In the genomic region with DNA sequence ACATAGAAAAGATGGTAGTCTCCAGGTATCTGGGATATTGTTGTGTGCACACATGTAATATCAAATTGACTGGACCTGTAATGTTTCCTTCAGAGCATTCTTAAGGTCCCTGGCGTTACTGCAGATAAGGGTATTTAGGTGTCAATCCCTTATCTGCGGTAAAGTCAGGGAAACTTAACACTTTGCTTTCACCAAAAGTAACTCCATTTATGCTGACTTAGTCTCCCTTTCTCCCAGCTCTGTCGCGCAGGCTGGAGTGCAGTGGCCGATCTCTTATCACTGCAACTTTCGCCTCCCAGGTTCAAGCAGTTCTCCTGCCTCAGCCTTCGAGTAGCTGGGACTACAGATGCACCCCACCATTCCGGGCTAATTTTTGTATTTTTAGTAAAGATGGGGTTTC, we compare ENCODE assay signal across 1 cellular context.
TF ChIP-seq lines count a peak whose summit lies in the region.

No MANE protein-coding gene starts in this region.

TF ChIP-seq in GM23338, 12 proteins besides CTCF, POLR2A, EP300 and RAD21 (continued from another document):
- TF ChIP-seq, protein P1, sequence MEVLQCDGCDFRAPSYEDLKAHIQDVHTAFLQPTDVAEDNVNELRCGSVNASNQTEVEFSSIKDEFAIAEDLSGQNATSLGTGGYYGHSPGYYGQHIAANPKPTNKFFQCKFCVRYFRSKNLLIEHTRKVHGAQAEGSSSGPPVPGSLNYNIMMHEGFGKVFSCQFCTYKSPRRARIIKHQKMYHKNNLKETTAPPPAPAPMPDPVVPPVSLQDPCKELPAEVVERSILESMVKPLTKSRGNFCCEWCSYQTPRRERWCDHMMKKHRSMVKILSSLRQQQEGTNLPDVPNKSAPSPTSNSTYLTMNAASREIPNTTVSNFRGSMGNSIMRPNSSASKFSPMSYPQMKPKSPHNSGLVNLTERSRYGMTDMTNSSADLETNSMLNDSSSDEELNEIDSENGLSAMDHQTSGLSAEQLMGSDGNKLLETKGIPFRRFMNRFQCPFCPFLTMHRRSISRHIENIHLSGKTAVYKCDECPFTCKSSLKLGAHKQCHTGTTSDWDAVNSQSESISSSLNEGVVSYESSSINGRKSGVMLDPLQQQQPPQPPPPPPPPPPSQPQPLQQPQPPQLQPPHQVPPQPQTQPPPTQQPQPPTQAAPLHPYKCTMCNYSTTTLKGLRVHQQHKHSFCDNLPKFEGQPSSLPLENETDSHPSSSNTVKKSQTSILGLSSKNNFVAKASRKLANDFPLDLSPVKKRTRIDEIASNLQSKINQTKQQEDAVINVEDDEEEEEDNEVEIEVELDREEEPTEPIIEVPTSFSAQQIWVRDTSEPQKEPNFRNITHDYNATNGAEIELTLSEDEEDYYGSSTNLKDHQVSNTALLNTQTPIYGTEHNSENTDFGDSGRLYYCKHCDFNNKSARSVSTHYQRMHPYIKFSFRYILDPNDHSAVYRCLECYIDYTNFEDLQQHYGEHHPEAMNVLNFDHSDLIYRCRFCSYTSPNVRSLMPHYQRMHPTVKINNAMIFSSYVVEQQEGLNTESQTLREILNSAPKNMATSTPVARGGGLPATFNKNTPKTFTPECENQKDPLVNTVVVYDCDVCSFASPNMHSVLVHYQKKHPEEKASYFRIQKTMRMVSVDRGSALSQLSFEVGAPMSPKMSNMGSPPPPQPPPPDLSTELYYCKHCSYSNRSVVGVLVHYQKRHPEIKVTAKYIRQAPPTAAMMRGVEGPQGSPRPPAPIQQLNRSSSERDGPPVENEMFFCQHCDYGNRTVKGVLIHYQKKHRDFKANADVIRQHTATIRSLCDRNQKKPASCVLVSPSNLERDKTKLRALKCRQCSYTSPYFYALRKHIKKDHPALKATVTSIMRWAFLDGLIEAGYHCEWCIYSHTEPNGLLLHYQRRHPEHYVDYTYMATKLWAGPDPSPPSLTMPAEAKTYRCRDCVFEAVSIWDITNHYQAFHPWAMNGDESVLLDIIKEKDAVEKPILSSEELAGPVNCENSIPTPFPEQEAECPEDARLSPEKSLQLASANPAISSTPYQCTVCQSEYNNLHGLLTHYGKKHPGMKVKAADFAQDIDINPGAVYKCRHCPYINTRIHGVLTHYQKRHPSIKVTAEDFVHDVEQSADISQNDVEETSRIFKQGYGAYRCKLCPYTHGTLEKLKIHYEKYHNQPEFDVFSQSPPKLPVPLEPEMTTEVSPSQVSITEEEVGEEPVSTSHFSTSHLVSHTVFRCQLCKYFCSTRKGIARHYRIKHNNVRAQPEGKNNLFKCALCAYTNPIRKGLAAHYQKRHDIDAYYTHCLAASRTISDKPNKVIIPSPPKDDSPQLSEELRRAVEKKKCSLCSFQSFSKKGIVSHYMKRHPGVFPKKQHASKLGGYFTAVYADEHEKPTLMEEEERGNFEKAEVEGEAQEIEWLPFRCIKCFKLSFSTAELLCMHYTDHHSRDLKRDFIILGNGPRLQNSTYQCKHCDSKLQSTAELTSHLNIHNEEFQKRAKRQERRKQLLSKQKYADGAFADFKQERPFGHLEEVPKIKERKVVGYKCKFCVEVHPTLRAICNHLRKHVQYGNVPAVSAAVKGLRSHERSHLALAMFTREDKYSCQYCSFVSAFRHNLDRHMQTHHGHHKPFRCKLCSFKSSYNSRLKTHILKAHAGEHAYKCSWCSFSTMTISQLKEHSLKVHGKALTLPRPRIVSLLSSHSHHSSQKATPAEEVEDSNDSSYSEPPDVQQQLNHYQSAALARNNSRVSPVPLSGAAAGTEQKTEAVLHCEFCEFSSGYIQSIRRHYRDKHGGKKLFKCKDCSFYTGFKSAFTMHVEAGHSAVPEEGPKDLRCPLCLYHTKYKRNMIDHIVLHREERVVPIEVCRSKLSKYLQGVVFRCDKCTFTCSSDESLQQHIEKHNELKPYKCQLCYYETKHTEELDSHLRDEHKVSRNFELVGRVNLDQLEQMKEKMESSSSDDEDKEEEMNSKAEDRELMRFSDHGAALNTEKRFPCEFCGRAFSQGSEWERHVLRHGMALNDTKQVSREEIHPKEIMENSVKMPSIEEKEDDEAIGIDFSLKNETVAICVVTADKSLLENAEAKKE (CRISPR knock-in tag; IDR thresholded peaks at IDR 0.05): no peak
- no peak for TF ChIP-seq EZH2phosphoT487 (IDR thresholded peaks at IDR 0.05; ENCODE audit: unreplicated experiment)
- no peak for TF ChIP-seq STAT1 (IDR thresholded peaks at IDR 0.05; ENCODE audit: unreplicated experiment)
- TF ChIP-seq, protein P2, sequence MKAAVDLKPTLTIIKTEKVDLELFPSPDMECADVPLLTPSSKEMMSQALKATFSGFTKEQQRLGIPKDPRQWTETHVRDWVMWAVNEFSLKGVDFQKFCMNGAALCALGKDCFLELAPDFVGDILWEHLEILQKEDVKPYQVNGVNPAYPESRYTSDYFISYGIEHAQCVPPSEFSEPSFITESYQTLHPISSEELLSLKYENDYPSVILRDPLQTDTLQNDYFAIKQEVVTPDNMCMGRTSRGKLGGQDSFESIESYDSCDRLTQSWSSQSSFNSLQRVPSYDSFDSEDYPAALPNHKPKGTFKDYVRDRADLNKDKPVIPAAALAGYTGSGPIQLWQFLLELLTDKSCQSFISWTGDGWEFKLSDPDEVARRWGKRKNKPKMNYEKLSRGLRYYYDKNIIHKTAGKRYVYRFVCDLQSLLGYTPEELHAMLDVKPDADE (IDR thresholded peaks at IDR 0.05): no peak
- TF ChIP-seq ZNF114 (CRISPR knock-in tag; IDR thresholded peaks at IDR 0.05): no peak
- TF ChIP-seq ZNF331 (CRISPR knock-in tag; IDR thresholded peaks at IDR 0.05; ENCODE audit: low read depth): no peak
- no peak for TF ChIP-seq CREB1 (CRISPR knock-in tag; IDR thresholded peaks at IDR 0.05; ENCODE audit: low read depth)
- no peak for TF ChIP-seq JUNB (IDR thresholded peaks at IDR 0.05; ENCODE audit: unreplicated experiment)
- TF ChIP-seq, protein P3, sequence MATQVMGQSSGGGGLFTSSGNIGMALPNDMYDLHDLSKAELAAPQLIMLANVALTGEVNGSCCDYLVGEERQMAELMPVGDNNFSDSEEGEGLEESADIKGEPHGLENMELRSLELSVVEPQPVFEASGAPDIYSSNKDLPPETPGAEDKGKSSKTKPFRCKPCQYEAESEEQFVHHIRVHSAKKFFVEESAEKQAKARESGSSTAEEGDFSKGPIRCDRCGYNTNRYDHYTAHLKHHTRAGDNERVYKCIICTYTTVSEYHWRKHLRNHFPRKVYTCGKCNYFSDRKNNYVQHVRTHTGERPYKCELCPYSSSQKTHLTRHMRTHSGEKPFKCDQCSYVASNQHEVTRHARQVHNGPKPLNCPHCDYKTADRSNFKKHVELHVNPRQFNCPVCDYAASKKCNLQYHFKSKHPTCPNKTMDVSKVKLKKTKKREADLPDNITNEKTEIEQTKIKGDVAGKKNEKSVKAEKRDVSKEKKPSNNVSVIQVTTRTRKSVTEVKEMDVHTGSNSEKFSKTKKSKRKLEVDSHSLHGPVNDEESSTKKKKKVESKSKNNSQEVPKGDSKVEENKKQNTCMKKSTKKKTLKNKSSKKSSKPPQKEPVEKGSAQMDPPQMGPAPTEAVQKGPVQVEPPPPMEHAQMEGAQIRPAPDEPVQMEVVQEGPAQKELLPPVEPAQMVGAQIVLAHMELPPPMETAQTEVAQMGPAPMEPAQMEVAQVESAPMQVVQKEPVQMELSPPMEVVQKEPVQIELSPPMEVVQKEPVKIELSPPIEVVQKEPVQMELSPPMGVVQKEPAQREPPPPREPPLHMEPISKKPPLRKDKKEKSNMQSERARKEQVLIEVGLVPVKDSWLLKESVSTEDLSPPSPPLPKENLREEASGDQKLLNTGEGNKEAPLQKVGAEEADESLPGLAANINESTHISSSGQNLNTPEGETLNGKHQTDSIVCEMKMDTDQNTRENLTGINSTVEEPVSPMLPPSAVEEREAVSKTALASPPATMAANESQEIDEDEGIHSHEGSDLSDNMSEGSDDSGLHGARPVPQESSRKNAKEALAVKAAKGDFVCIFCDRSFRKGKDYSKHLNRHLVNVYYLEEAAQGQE (IDR thresholded peaks at IDR 0.05; ENCODE audit: unreplicated experiment): no peak
- no peak for TF ChIP-seq NANOG (IDR thresholded peaks at IDR 0.05; ENCODE audit: borderline replicate concordance)
- TF ChIP-seq EZH2 (IDR thresholded peaks at IDR 0.05; ENCODE audit: low read depth, unreplicated experiment): no peak
TF ChIP-seq in GM23338: peak in this region for 0.
